8 cellular contexts compared by ENCODE assay signal in the genomic region with DNA sequence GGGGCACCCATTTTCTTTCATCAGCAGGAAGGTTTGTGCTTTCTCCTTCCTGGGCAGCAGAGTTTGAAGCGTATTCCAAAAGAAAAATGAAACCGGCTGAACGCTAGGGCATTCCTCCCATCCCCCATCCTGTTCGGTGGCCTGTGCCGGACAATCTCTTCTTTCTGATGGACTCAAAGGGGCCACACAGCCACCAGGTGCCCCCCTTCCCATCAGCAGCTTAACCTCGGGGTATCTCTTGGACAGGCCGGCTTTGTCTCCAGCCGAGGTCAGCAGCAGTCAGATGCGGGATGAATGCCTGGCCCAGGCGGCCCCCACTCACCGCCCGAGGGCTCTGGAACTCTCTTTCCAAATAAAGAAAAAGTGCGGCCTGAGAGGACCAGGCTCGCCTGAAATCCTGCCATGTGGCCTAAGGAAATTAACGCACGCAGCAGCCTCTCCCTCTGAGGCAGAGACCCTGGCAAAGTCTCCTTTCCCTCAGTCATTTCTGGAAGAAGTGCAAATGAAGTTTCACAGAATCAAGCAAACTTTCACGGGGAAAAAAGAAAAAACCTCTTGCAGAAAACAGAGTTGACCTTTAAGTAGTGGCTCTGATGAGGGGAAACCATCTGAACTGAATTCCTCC.
DNase-seq lines count a peak whose midpoint lies in the region; ATAC-seq and TF ChIP-seq lines count a peak whose summit lies in the region.

No MANE protein-coding gene starts in this region.

- H3K9ac ChIP-seq in NT2/D1 (ENCODE audit: insufficient read length, low read depth) = peak overlapping the region; percentile 83

- peaks cover 11% of the 10 kb centered on the region for H3K4me1 ChIP-seq in Caco-2
- peaks cover 36% of the 10 kb centered on the region for H3K4me1 ChIP-seq in NT2/D1 (ENCODE audit: insufficient read depth, insufficient read length)
- peaks cover 58% of the 10 kb centered on the region for H3K4me1 ChIP-seq in upper lobe of right lung

- no peaks in the 10 kb centered on the region for H3K27me3 Mint-ChIP-seq in Caco-2 (ENCODE audit: insufficient read depth, unreplicated experiment)
- no peaks in the 10 kb centered on the region for H3K27me3 Mint-ChIP-seq in dendritic cell treated with granulocyte-macrophage colony-stimulating factor and Interleukin-4, amounts not matched to agents 40 ng/mL and 50 ng/mL, for 4 days

- CTCF ChIA-PET in Caco-2 (lab: Charles Lee) = no interaction called here

- ATAC-seq in upper lobe of right lung = no peak

- H3K4me3 Mint-ChIP-seq in Caco-2 (ENCODE audit: unreplicated experiment) = peak overlapping the region; percentile 70
- H3K4me3 Mint-ChIP-seq in dendritic cell treated with granulocyte-macrophage colony-stimulating factor and Interleukin-4, amounts not matched to agents 40 ng/mL and 50 ng/mL, for 4 days = peak overlapping the region; percentile 68

- POLR2A ChIA-PET in Caco-2 (lab: Charles Lee) = no interaction called here

- H3K36me3 Mint-ChIP-seq in Caco-2 (ENCODE audit: insufficient read depth, unreplicated experiment) = peaks cover 11% of the 10 kb centered on the region
- H3K36me3 Mint-ChIP-seq in dendritic cell treated with granulocyte-macrophage colony-stimulating factor and Interleukin-4, amounts not matched to agents 40 ng/mL and 50 ng/mL, for 4 days (ENCODE audit: low read depth) = peaks cover 18% of the 10 kb centered on the region

- no peaks in the 10 kb centered on the region for H3K9me3 Mint-ChIP-seq in Caco-2 (ENCODE audit: unreplicated experiment)
- no peaks in the 10 kb centered on the region for H3K9me3 Mint-ChIP-seq in dendritic cell treated with granulocyte-macrophage colony-stimulating factor and Interleukin-4, amounts not matched to agents 40 ng/mL and 50 ng/mL, for 4 days

- H3K27ac Mint-ChIP-seq in Caco-2 (ENCODE audit: unreplicated experiment) = peak overlapping the region; percentile 69
- peak overlapping the region; percentile 93 for H3K27ac Mint-ChIP-seq in dendritic cell treated with granulocyte-macrophage colony-stimulating factor and Interleukin-4, amounts not matched to agents 40 ng/mL and 50 ng/mL, for 4 days

- BruUV-seq in Caco-2 (replicated peaks; lab: Mats Ljungman, UMichigan) = TSS peak; percentile 74

- H3K4me3 ChIP-seq in Caco-2 (ENCODE audit: low read depth, low read length) (peak overlapping the region; percentile 42), NT2/D1 (ENCODE audit: insufficient read length, low read depth) (peak overlapping the region; percentile 29), upper lobe of right lung (peak overlapping the region; percentile 43)

- TF ChIP-seq CTCF in Caco-2 (IDR thresholded peaks at IDR 0.05; ENCODE audit: insufficient read depth in 1 of 2, low read depth in 1 of 2, low read length in 1 of 2, severe bottlenecking in 1 of 2, unreplicated experiment in 1 of 2) (no peak), upper lobe of right lung (IDR thresholded peaks at IDR 0.05) (no peak)

- H3K9me3 ChIP-seq in Caco-2 = no peaks in the 10 kb centered on the region
- no peaks in the 10 kb centered on the region for H3K9me3 ChIP-seq in NT2/D1 (ENCODE audit: insufficient read depth, low read length)
- H3K9me3 ChIP-seq in upper lobe of right lung = no peaks in the 10 kb centered on the region

- H3K27me3 ChIP-seq in Caco-2 (replicated peaks; ENCODE audit: control insufficient read depth, insufficient read depth, low read length) (no peaks in the 10 kb centered on the region), NT2/D1 (ENCODE audit: insufficient read depth, insufficient read length) (no peaks in the 10 kb centered on the region), upper lobe of right lung (no peaks in the 10 kb centered on the region)

- DNase-seq in Caco-2 = peak in 1 of 2 experiments; percentile 26
- no peak for DNase-seq in NT2/D1 (ENCODE audit: low read depth, low spot score)
- peak; percentile 77 for DNase-seq in midbrain (lab: John Stamatoyannopoulos, UW)
- DNase-seq in upper lobe of right lung = no peak
- no peak for DNase-seq in NCI-H1092 treated with DMSO at 0.1 percent for 48 hours (lab: John Stamatoyannopoulos, UW)
- no peak for DNase-seq in NCI-H1930 (lab: John Stamatoyannopoulos, UW)
- no peak for DNase-seq in SKM-1 treated with dmso at 0.1 percent for 144 hours (lab: John Stamatoyannopoulos, UW; ENCODE audit: unreplicated experiment)

- H3K36me3 ChIP-seq in Caco-2 (ENCODE audit: control insufficient read depth, insufficient read depth, low read length) = no peaks in the 10 kb centered on the region
- H3K36me3 ChIP-seq in NT2/D1 (ENCODE audit: insufficient read depth, insufficient read length, low read length) = peaks cover 8% of the 10 kb centered on the region
- H3K36me3 ChIP-seq in upper lobe of right lung = no peaks in the 10 kb centered on the region

- no peaks in the 10 kb centered on the region for H3K4me1 Mint-ChIP-seq in Caco-2 (ENCODE audit: low read depth, unreplicated experiment)
- H3K4me1 Mint-ChIP-seq in dendritic cell treated with granulocyte-macrophage colony-stimulating factor and Interleukin-4, amounts not matched to agents 40 ng/mL and 50 ng/mL, for 4 days (ENCODE audit: low read depth) = peaks cover 81% of the 10 kb centered on the region

- intact Hi-C loops in Caco-2 (cut with micrococcal nuclease; ENCODE audit: unreplicated experiment) (loop anchor here (10.0 kb wide), 1 partner anchor 50 kb away; no protein-coding TSS in a partner anchor), upper lobe of right lung (cut with DNase I) (no loop called here)
- intact Hi-C loops in dendritic cell treated with granulocyte-macrophage colony-stimulating factor and Interleukin-4, amounts not matched to agents 40 ng/mL and 50 ng/mL, for 4 days (cut with micrococcal nuclease) = loop anchor here (5.0 kb wide), 2 partner anchors 53 to 68 kb away; a partner anchor contains a TSS

- peak overlapping the region; percentile 92 for H3K27ac ChIP-seq in upper lobe of right lung
